In the genomic region with DNA sequence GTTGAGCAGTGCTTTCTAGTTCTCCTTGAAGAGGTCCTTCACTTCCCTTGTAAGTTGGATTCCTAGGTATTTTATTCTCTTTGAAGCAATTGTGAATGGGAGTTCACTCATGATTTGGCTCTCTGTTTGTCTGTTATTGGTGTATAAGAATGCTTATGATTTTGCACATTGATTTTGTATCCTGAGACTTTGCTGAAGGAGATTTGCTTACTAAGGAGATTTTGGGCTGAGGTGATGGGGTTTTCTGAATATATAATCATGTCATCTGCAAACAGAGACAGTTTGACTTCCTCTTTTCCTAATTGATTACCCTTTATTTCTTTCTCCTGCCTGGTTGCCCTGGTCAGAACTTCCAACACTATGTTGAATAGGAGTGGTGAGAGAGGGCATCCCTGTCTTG, we compare ENCODE assay signal across 6 cellular contexts. TPM values are rescaled to one million over a fixed set of nuclear protein-coding genes. Genes with fewer than 3 reads are reported as not detected.
"Had no signal": no experiment of that assay in that cellular context is flagged by ENCODE, and none has a peak within 500 bp of the region (broad histone marks: within the 10 kb centered on the region; RNA-seq: fewer than 3 reads in every experiment).

No MANE protein-coding gene starts in this region.

RNA-seq across cellular contexts. Expression of gene HSPB3, which starts 30.2 kb away (rescaled TPM):
- total RNA-seq: OCI-LY7, PC-3, PC-9, Peyer's patch, SK-MEL-5, T-cell had no signal
